14 cellular contexts compared by ENCODE assay signal in genomic region chr5:117295941-117296340, GRCh38.
DNase-seq lines count a peak whose midpoint lies in the region; ATAC-seq and TF ChIP-seq lines count a peak whose summit lies in the region.
"Had no signal": no experiment of that assay in that cellular context is flagged by ENCODE, and none has a peak within 500 bp of the region (broad histone marks: within the 10 kb centered on the region; RNA-seq: fewer than 3 reads in every experiment).

No MANE protein-coding gene starts in this region.

- H3K4me3 ChIP-seq in epithelial cell of esophagus (ENCODE audit: low read length) = no peak overlapping the region
- H3K4me3 ChIP-seq: A549, GM23248 had no signal

- no peak for ATAC-seq in GM21619 (IDR thresholded peaks at IDR 0.05; ENCODE audit: unreplicated experiment)
- ATAC-seq: A549; CD8-positive, alpha-beta T cell had no signal

- peak; percentile 18 for DNase-seq in HS-5 (ENCODE audit: low read depth)
- DNase-seq in epithelial cell of esophagus (ENCODE audit: low read depth) = peak; percentile 52
- peak; percentile 46 for DNase-seq in kidney tubule cell (ENCODE audit: low spot score)
- DNase-seq in globus pallidus (ENCODE audit: low spot score) = no peak
- no peak for DNase-seq in GM03348 (ENCODE audit: low spot score)
- DNase-seq in SK-N-DZ (ENCODE audit: low spot score) = no peak
- DNase-seq: Caco-2; CD8-positive, alpha-beta T cell; DMS53; GM23248; H7; KG1 had no signal

- TF ChIP-seq CTCF in epithelial cell of esophagus (IDR thresholded peaks at IDR 0.05; ENCODE audit: insufficient read depth, low read depth, low read length, missing control alignments) = no peak

Comparison
In these comparisons a context has a peak if more than half of its experiments do, and no peak if none do; other contexts are left out.
1. DNase-seq: peak in HS-5 (single experiment), epithelial cell of esophagus (single experiment) and kidney tubule cell (single experiment); none in globus pallidus (single experiment), GM03348 (single experiment) and SK-N-DZ (single experiment).